Comparison of ENCODE assay signal across 8 cellular contexts in genomic region chr18:12271376-12272235, GRCh38. TPM values are rescaled to one million over a fixed set of nuclear protein-coding genes. Genes with fewer than 3 reads are reported as not detected.
DNase-seq lines count a peak whose midpoint lies in the region; ATAC-seq and TF ChIP-seq lines count a peak whose summit lies in the region.

No MANE protein-coding gene starts in this region.

- CTCF ChIA-PET in CD8-positive, alpha-beta T cell (lab: Charles Lee): interaction anchor here (0.7 to 1.1 kb wide), 5 partner anchors 9 to 287 kb away, joined by 3 to 5 read pairs (median 3); no protein-coding TSS in a partner anchor

- POLR2A ChIA-PET in CD8-positive, alpha-beta T cell (lab: Charles Lee): no interaction called here

- peak; percentile 48 for TF ChIP-seq CTCF in CD8-positive, alpha-beta T cell (IDR thresholded peaks at IDR 0.05)
- peak in 4 of 6 experiments; percentile 48 to 66 (median 58) for TF ChIP-seq CTCF in Peyer's patch (IDR thresholded peaks at IDR 0.05)
- TF ChIP-seq CTCF in ovary (IDR thresholded peaks at IDR 0.05): peak; percentile 52 to 94 (median 81)
- peak; percentile 67 to 85 (median 71) for TF ChIP-seq CTCF in upper lobe of left lung (IDR thresholded peaks at IDR 0.05)

- ATAC-seq in CD8-positive, alpha-beta T cell: peak; percentile 70
- ATAC-seq in GM21390 (IDR thresholded peaks at IDR 0.05; ENCODE audit: unreplicated experiment): peak; percentile 94
- ATAC-seq in upper lobe of left lung (ENCODE audit: low FRiP score in 2 of 2): peak; percentile 79 to 95

- intact Hi-C loops in CD8-positive, alpha-beta T cell (cut with DNase I, micrococcal nuclease): loop anchor here in 1 of 2 experiments (5.0 kb wide), 1 partner anchor 386 kb away; the partner anchor contains the start of gene SPIRE1
- intact Hi-C loops in ovary (cut with DNase I): loop anchor here in 3 of 4 donors (10.0 kb wide), 2 partner anchors 103 to 383 kb away; partner anchors contain the start of genes AFG3L2 (in 2 of the 3) and SPIRE1 (in 1 of the 3)

- peak in 6 of 7 experiments; percentile 2 to 41 (median 22) for DNase-seq in CD8-positive, alpha-beta T cell
- peak; percentile 44 for DNase-seq in Jurkat, Clone E6-1 (ENCODE audit: low read depth, low spot score)
- DNase-seq in Peyer's patch (peak; percentile 25 to 83 (median 76)), globus pallidus (ENCODE audit: low spot score) (peak; percentile 45), ovary (peak; percentile 78 to 91 (median 83)), upper lobe of left lung (peak; percentile 71 to 93)
- DNase-seq in activated naive CD4-positive, alpha-beta T cell treated with Interleukin-2 at 50 U/mL for 16 hours: peak; percentile 52

- peak overlapping the region; percentile 44 for H3K4me3 ChIP-seq in CD8-positive, alpha-beta T cell (ENCODE audit: low read depth, low read length)
- H3K4me3 ChIP-seq in Jurkat, Clone E6-1 (ENCODE audit: low read length): peak overlapping the region; percentile 47
- H3K4me3 ChIP-seq in Peyer's patch (peak overlapping the region in 3 of 4 donors; percentile 25 to 53 (median 44)), ovary (peak overlapping the region; percentile 46), upper lobe of left lung (peak overlapping the region in 3 of 4 donors; percentile 28 to 51 (median 46))

- H3K27ac ChIP-seq in CD8-positive, alpha-beta T cell (ENCODE audit: low read depth, low read length): no peak overlapping the region
- peak overlapping the region in 3 of 4 donors; percentile 10 to 79 (median 29) for H3K27ac ChIP-seq in Peyer's patch
- H3K27ac ChIP-seq in ovary: peak overlapping the region in 1 of 2 donors; percentile 47
- H3K27ac ChIP-seq in upper lobe of left lung: peak overlapping the region; percentile 21 to 69 (median 53)

- TF ChIP-seq EP300 in ovary (IDR thresholded peaks at IDR 0.05) (peak; percentile 34), upper lobe of left lung (IDR thresholded peaks at IDR 0.05) (no peak)

- TF ChIP-seq POLR2A in Peyer's patch (IDR thresholded peaks at IDR 0.05) (no peak), ovary (IDR thresholded peaks at IDR 0.05) (peak; percentile 17), upper lobe of left lung (IDR thresholded peaks at IDR 0.05) (no peak)

- H3K4me1 ChIP-seq in CD8-positive, alpha-beta T cell (ENCODE audit: insufficient read depth, low read length): no peaks in the 10 kb centered on the region
- H3K4me1 ChIP-seq in Peyer's patch (peaks cover 0 to 7% (median 0%) of the 10 kb centered on the region in 4 donors), ovary (ENCODE audit: insufficient read depth) (no peaks in the 10 kb centered on the region), upper lobe of left lung (peaks cover 0 to 11% (median 5%) of the 10 kb centered on the region in 4 donors)

- H3K27me3 ChIP-seq in CD8-positive, alpha-beta T cell (ENCODE audit: insufficient read depth, low read length): no peaks in the 10 kb centered on the region
- H3K27me3 ChIP-seq in Peyer's patch (no peaks in the 10 kb centered on the region), ovary (no peaks in the 10 kb centered on the region), upper lobe of left lung (no peaks in the 10 kb centered on the region)

- no peaks in the 10 kb centered on the region for H3K9me3 ChIP-seq in CD8-positive, alpha-beta T cell (ENCODE audit: low read length)
- no peaks in the 10 kb centered on the region for H3K9me3 ChIP-seq in Peyer's patch
- H3K9me3 ChIP-seq in ovary: no peaks in the 10 kb centered on the region
- H3K9me3 ChIP-seq in upper lobe of left lung: no peaks in the 10 kb centered on the region

- H3K4me3 Mint-ChIP-seq in CD8-positive, alpha-beta T cell: peak overlapping the region; percentile 66

- H3K36me3 Mint-ChIP-seq in CD8-positive, alpha-beta T cell: no peaks in the 10 kb centered on the region

- peaks cover 5% of the 10 kb centered on the region for H3K4me1 Mint-ChIP-seq in CD8-positive, alpha-beta T cell (ENCODE audit: low read depth)

- no peak overlapping the region for H3K27ac Mint-ChIP-seq in CD8-positive, alpha-beta T cell

- no peaks in the 10 kb centered on the region for H3K9me3 Mint-ChIP-seq in CD8-positive, alpha-beta T cell

- H3K27me3 Mint-ChIP-seq in CD8-positive, alpha-beta T cell (ENCODE audit: low read depth): peaks cover 14% of the 10 kb centered on the region

- no peaks in the 10 kb centered on the region for H3K36me3 ChIP-seq in CD8-positive, alpha-beta T cell (ENCODE audit: insufficient read depth, low read length)
- no peaks in the 10 kb centered on the region for H3K36me3 ChIP-seq in Peyer's patch
- no peaks in the 10 kb centered on the region for H3K36me3 ChIP-seq in ovary
- no peaks in the 10 kb centered on the region for H3K36me3 ChIP-seq in upper lobe of left lung

- 18 to 19% (median 18%) methylated on average over 51 of the region's 51 CpGs for WGBS in ovary, 3 donors
- 20 to 25% methylated on average over 40 to 50 of the region's 51 CpGs for WGBS in upper lobe of left lung, 2 donors

RNA-seq across cellular contexts. Expression of gene CIDEA, which starts 17.4 kb away (rescaled TPM):
- total RNA-seq in CD8-positive, alpha-beta T cell: not detected
- not detected for polyA plus RNA-seq in Jurkat, Clone E6-1 (2012; ENCODE audit: insufficient read depth, insufficient read length)
- not detected for total RNA-seq in Peyer's patch
- total RNA-seq in ovary: not detected
- polyA plus RNA-seq in ovary: under 1 TPM in 1 of 2 donors, not detected in 1; 0.15 TPM
- not detected for total RNA-seq in upper lobe of left lung

RNA-seq across cellular contexts. Expression of gene TUBB6, which starts 36.4 kb away (rescaled TPM):
- total RNA-seq in CD8-positive, alpha-beta T cell: under 1 TPM; 0.60 to 0.94 TPM
- polyA plus RNA-seq in Jurkat, Clone E6-1 (2012; ENCODE audit: insufficient read depth, insufficient read length): not detected
- 100 to 1,000 TPM in 1 of 4 donors, 10 to 100 TPM in 3; 20.7 to 111 (median 50.5) TPM for total RNA-seq in Peyer's patch
- total RNA-seq in ovary: 100 to 1,000 TPM in 6 of 7 donors, 10 to 100 TPM in 1; 85.6 to 155 (median 139) TPM
- polyA plus RNA-seq in ovary: 10 to 100 TPM; 77.3 to 95.5 TPM
- total RNA-seq in upper lobe of left lung: 100 to 1,000 TPM in 4 of 6 donors, 10 to 100 TPM in 2; 89.1 to 380 (median 157) TPM

Comparison
In these comparisons a context has a peak if more than half of its experiments do, and no peak if none do; other contexts are left out.
1. DNase-seq: peak in every context shown above with its lines; median percentile 83 in ovary; 82 in upper lobe of left lung; 76 in Peyer's patch; 52 in activated naive CD4-positive, alpha-beta T cell treated with Interleukin-2 at 50 U/mL for 16 hours; 45 in globus pallidus; 44 in Jurkat, Clone E6-1; 22 in CD8-positive, alpha-beta T cell.
2. RNA of gene TUBB6, which starts 36.4 kb away (total RNA-seq): 89.1 to 380 TPM in upper lobe of left lung, 85.6 to 155 TPM in ovary and 20.7 to 111 TPM in Peyer's patch; 0.60 to 0.94 TPM in CD8-positive, alpha-beta T cell; every median in the first group is over 10 times any median in the second.
3. Peak in every context shown above with its lines, with median percentiles within 50 percentile points of each other: ATAC-seq, H3K4me3 ChIP-seq and CTCF ChIP-seq.